23 cellular contexts compared by ENCODE assay signal in genomic region chr2:230928701-230929380, GRCh38. TPM values are rescaled to one million over a fixed set of nuclear protein-coding genes. Genes with fewer than 3 reads are reported as not detected.
A peak's percentile ranks its signal among the peaks of the same experiment; 100 is the strongest.
DNase-seq lines count a peak whose midpoint lies in the region; ATAC-seq and TF ChIP-seq lines count a peak whose summit lies in the region.
"Had no signal": no experiment of that assay in that cellular context is flagged by ENCODE, and none has a peak within 500 bp of the region (broad histone marks: within the 10 kb centered on the region; RNA-seq: fewer than 3 reads in every experiment).

No MANE protein-coding gene starts in this region.

- TF ChIP-seq POLR2A in spleen (IDR thresholded peaks at IDR 0.05): no peak

- no peak overlapping the region for H3K4me3 Mint-ChIP-seq in activated naive CD4-positive, alpha-beta T cell treated with anti-CD3 and anti-CD28 coated beads, Interleukin-2, amount 10 ng/mL, durations not matched to agents 7 days and 5 days
- no peak overlapping the region for H3K4me3 Mint-ChIP-seq in endodermal cell
- H3K4me3 Mint-ChIP-seq: activated CD4-positive, alpha-beta T cell treated with anti-CD3 and anti-CD28 coated beads, Interleukin-2, amount 10 ng/mL, durations not matched to agents 24 days and 14 days had no signal

- no peak for ATAC-seq in GM19351 (IDR thresholded peaks at IDR 0.05; ENCODE audit: unreplicated experiment)
- no peak for ATAC-seq in GM19455 (IDR thresholded peaks at IDR 0.05; ENCODE audit: unreplicated experiment)

- TF ChIP-seq CTCF in endodermal cell (conservative IDR thresholded peaks at IDR 0.05) (no peak), spleen (IDR thresholded peaks at IDR 0.05 in 8 of 11, conservative IDR thresholded peaks at IDR 0.05 in 3 of 11) (no peak)

- no peaks in the 10 kb centered on the region for H3K27me3 ChIP-seq in endodermal cell (ENCODE audit: control insufficient read depth, insufficient read depth, low read length, poor library complexity, severe bottlenecking)
- H3K27me3 ChIP-seq in spleen (replicated peaks in 1 of 7): peaks cover 0 to 12% (median 0%) of the 10 kb centered on the region in 7 donors
- H3K27me3 ChIP-seq: SJSA1, vagina had no signal

- H3K9me3 Mint-ChIP-seq in activated naive CD4-positive, alpha-beta T cell treated with anti-CD3 and anti-CD28 coated beads, Interleukin-2, amount 10 ng/mL, durations not matched to agents 7 days and 5 days: no peaks in the 10 kb centered on the region
- no peaks in the 10 kb centered on the region for H3K9me3 Mint-ChIP-seq in endodermal cell
- H3K9me3 Mint-ChIP-seq: activated CD4-positive, alpha-beta T cell treated with anti-CD3 and anti-CD28 coated beads, Interleukin-2, amount 10 ng/mL, durations not matched to agents 24 days and 14 days had no signal

- no peaks in the 10 kb centered on the region for H3K36me3 Mint-ChIP-seq in activated naive CD4-positive, alpha-beta T cell treated with anti-CD3 and anti-CD28 coated beads, Interleukin-2, amount 10 ng/mL, durations not matched to agents 7 days and 5 days
- H3K36me3 Mint-ChIP-seq in endodermal cell (ENCODE audit: low read depth): no peaks in the 10 kb centered on the region

- no peak overlapping the region for H3K27ac ChIP-seq in endodermal cell (ENCODE audit: low read depth, low read length)
- peak overlapping the region in 1 of 8 donors; percentile 58 for H3K27ac ChIP-seq in spleen
- H3K27ac ChIP-seq: SJSA1, vagina had no signal

- H3K4me1 ChIP-seq in endodermal cell (ENCODE audit: control insufficient read depth, insufficient read depth, low read length) (no peaks in the 10 kb centered on the region), spleen (peaks cover 0 to 51% (median 21%) of the 10 kb centered on the region in 6 donors)
- H3K4me1 ChIP-seq: SJSA1 had no signal

- intact Hi-C loops in spleen (cut with DNase I; ENCODE audit: low total_unique reads): no loop called here

- peaks cover 18% of the 10 kb centered on the region for H3K27me3 Mint-ChIP-seq in activated naive CD4-positive, alpha-beta T cell treated with anti-CD3 and anti-CD28 coated beads, Interleukin-2, amount 10 ng/mL, durations not matched to agents 7 days and 5 days
- H3K27me3 Mint-ChIP-seq in endodermal cell (ENCODE audit: insufficient read depth): no peaks in the 10 kb centered on the region

- H3K9me3 ChIP-seq in endodermal cell (ENCODE audit: control insufficient read depth, low read length) (no peaks in the 10 kb centered on the region), spleen (no peaks in the 10 kb centered on the region)
- H3K9me3 ChIP-seq: SJSA1, vagina had no signal

- 91 to 93% methylated on average over 9 to 11 of the region's 12 CpGs for WGBS in endodermal cell (ENCODE audit: insufficient coverage in 1 of 2, insufficient read length in 1 of 2), 2 experiments
- 84 to 92% (median 88%) methylated on average over 10 to 12 of the region's 12 CpGs for WGBS in spleen, 5 donors

- DNase-seq in activated naive CD4-positive, alpha-beta T cell treated with anti-CD3 and anti-CD28 coated beads, Interleukin-2, amount 10 ng/mL, durations not matched to agents 7 days and 5 days: peak; percentile 5
- no peak for DNase-seq in activated naive CD4-positive, alpha-beta T cell treated with anti-CD3 and anti-CD28 coated beads, Interleukin-2, amount 50 U/mL, for 16 hours
- DNase-seq in activated CD8-positive, alpha-beta memory T cell treated with anti-CD3 and anti-CD28 coated beads, Interleukin-2, amount 50 U/mL, for 48 hours: peak; percentile 50
- peak; percentile 27 for DNase-seq in endodermal cell
- DNase-seq in spleen: peak; percentile 47
- DNase-seq: activated CD4-positive, alpha-beta T cell treated with anti-CD3 and anti-CD28 coated beads, Interleukin-2, amount 10 ng/mL, durations not matched to agents 24 days and 14 days; amygdala; glutamatergic neuron; HCEC 1CT; kidney glomerular epithelial cell; mammary epithelial cell; MM.1S; NCI-H1436; NCI-H526; stimulated activated CD4-positive, alpha-beta T cell treated with anti-CD3 and anti-CD28 coated beads, Interleukin-15, amount 100 ng/mL, for 24 hours had no signal

- no peak overlapping the region for H3K27ac Mint-ChIP-seq in activated naive CD4-positive, alpha-beta T cell treated with anti-CD3 and anti-CD28 coated beads, Interleukin-2, amount 10 ng/mL, durations not matched to agents 7 days and 5 days
- H3K27ac Mint-ChIP-seq in endodermal cell: no peak overlapping the region
- H3K27ac Mint-ChIP-seq: activated CD4-positive, alpha-beta T cell treated with anti-CD3 and anti-CD28 coated beads, Interleukin-2, amount 10 ng/mL, durations not matched to agents 24 days and 14 days had no signal

- no peak overlapping the region for H3K9ac ChIP-seq in endodermal cell (ENCODE audit: extremely low read depth, low read length, poor library complexity, severe bottlenecking)

- peaks cover 35% of the 10 kb centered on the region for H3K4me1 Mint-ChIP-seq in activated naive CD4-positive, alpha-beta T cell treated with anti-CD3 and anti-CD28 coated beads, Interleukin-2, amount 10 ng/mL, durations not matched to agents 7 days and 5 days
- H3K4me1 Mint-ChIP-seq in endodermal cell: no peaks in the 10 kb centered on the region

- CTCF ChIA-PET in activated naive CD4-positive, alpha-beta T cell treated with anti-CD3 and anti-CD28 coated beads, Interleukin-2, amount 10 ng/mL, durations not matched to agents 7 days and 5 days (lab: Charles Lee): interaction anchor here (0.9 kb wide), 1 partner anchor 18 kb away, joined by 3 read pairs; no protein-coding TSS in a partner anchor

- H3K4me3 ChIP-seq in endodermal cell (ENCODE audit: low read length) (no peak overlapping the region), spleen (no peak overlapping the region)
- H3K4me3 ChIP-seq: SJSA1, vagina had no signal

- H3K36me3 ChIP-seq in endodermal cell (ENCODE audit: control insufficient read depth, insufficient read depth, low read length): no peaks in the 10 kb centered on the region
- no peaks in the 10 kb centered on the region for H3K36me3 ChIP-seq in spleen
- H3K36me3 ChIP-seq: SJSA1, vagina had no signal

RNA-seq across cellular contexts. Expression of gene GPR55, which starts 3.8 kb away (rescaled TPM):
- 1 to 10 TPM; 2.6 to 7.5 TPM for total RNA-seq in endodermal cell
- 0.64 TPM for polyA plus RNA-seq in endodermal cell (2013, experiment 1 of 2)
- polyA plus RNA-seq in endodermal cell (2013, experiment 2 of 2): 0.21 TPM
- 1 to 10 TPM; 2.5 to 6.8 (median 5.2) TPM for total RNA-seq in spleen
- polyA plus RNA-seq in spleen: 1 to 10 TPM in 2 of 3 donors, under 1 TPM in 1; 0.86 to 2.0 (median 1.7) TPM
- total RNA-seq: dermis microvascular lymphatic vessel endothelial cell, endothelial cell of umbilical vein, mammary epithelial cell, osteocyte, temporal lobe had no signal
- polyA plus RNA-seq: endothelial cell of umbilical vein, mammary epithelial cell had no signal
